In genomic region chr2:61911510-61911909, GRCh38 we compare ENCODE assay signal across 1 cellular context.
TF ChIP-seq lines count a peak whose summit lies in the region.

No MANE protein-coding gene starts in this region.

TF ChIP-seq in H1, 55 proteins besides CTCF, POLR2A, EP300 and RAD21:
- no peak for TF ChIP-seq SIRT6 (IDR thresholded peaks at IDR 0.05; ENCODE audit: low read length)
- TF ChIP-seq SP2 (IDR thresholded peaks at IDR 0.05; ENCODE audit: low read length), result no peak
- no peak for TF ChIP-seq RBBP5 (IDR thresholded peaks at IDR 0.05; ENCODE audit: borderline replicate concordance, low read depth, low read length)
- no peak for TF ChIP-seq FOSL1 (IDR thresholded peaks at IDR 0.05; ENCODE audit: insufficient read depth, low read depth, low read length)
- TF ChIP-seq HDAC6 (IDR thresholded peaks at IDR 0.05; ENCODE audit: low read depth, low read length), result no peak
- no peak for TF ChIP-seq CREB1 (IDR thresholded peaks at IDR 0.05)
- TF ChIP-seq SUZ12 (IDR thresholded peaks at IDR 0.05; ENCODE audit: low read length), result no peak
- TF ChIP-seq KDM1A (IDR thresholded peaks at IDR 0.05; ENCODE audit: borderline replicate concordance, low read length), result no peak
- no peak for TF ChIP-seq RFX5 (IDR thresholded peaks at IDR 0.05; ENCODE audit: borderline replicate concordance, low read depth, low read length)
- TF ChIP-seq, protein P1, sequence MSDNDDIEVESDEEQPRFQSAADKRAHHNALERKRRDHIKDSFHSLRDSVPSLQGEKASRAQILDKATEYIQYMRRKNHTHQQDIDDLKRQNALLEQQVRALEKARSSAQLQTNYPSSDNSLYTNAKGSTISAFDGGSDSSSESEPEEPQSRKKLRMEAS (IDR thresholded peaks at IDR 0.05), result no peak
- TF ChIP-seq BCL11A (IDR thresholded peaks at IDR 0.05; ENCODE audit: low read depth in 2 of 2, low read length in 2 of 2), result no peak
- no peak for TF ChIP-seq SP1 (IDR thresholded peaks at IDR 0.05; ENCODE audit: low read depth, low read length)
- TF ChIP-seq POU5F1 (IDR thresholded peaks at IDR 0.05; ENCODE audit: low read depth, low read length), result no peak
- no peak for TF ChIP-seq JUN (IDR thresholded peaks at IDR 0.05; ENCODE audit: low read depth, low read length)
- TF ChIP-seq CHD2 (IDR thresholded peaks at IDR 0.05; ENCODE audit: low read length), result no peak
